Comparison of ENCODE assay signal across 11 cellular contexts in genomic region chr9:121326130-121326838, GRCh38. TPM values are rescaled to one million over a fixed set of nuclear protein-coding genes. Genes with fewer than 3 reads are reported as not detected.
DNase-seq lines count a peak whose midpoint lies in the region; TF ChIP-seq lines count a peak whose summit lies in the region.
"Had no signal": no experiment of that assay in that cellular context is flagged by ENCODE, and none has a peak within 500 bp of the region (broad histone marks: within the 10 kb centered on the region; RNA-seq: fewer than 3 reads in every experiment).

No MANE protein-coding gene starts in this region.

- no peak for TF ChIP-seq CTCF in astrocyte of the spinal cord (IDR thresholded peaks at IDR 0.05; ENCODE audit: low read depth, low read length)
- TF ChIP-seq CTCF in left ventricle myocardium inferior (IDR thresholded peaks at IDR 0.05; ENCODE audit: borderline replicate concordance) = no peak

- H3K36me3 ChIP-seq in left ventricle myocardium inferior = peaks cover 97% of the 10 kb centered on the region

- H3K27ac ChIP-seq in left ventricle myocardium inferior (replicated peaks) = peak overlapping the region; percentile 95

- H3K4me3 ChIP-seq in astrocyte of the spinal cord (ENCODE audit: low read depth, low read length) (no peak overlapping the region), left ventricle myocardium inferior (peak overlapping the region; percentile 34)

- peaks cover 100% of the 10 kb centered on the region for H3K4me1 ChIP-seq in left ventricle myocardium inferior

- in situ Hi-C loops in astrocyte of the spinal cord (cut with HindIII; ENCODE audit: low sequenced_read_pairs) = no loop called here

- intact Hi-C loops in left ventricle myocardium inferior (cut with micrococcal nuclease) = no loop called here

- no peaks in the 10 kb centered on the region for H3K27me3 ChIP-seq in left ventricle myocardium inferior (ENCODE audit: low read depth)

- DNase-seq in C1 segment of cervical spinal cord (lab: John Stamatoyannopoulos, UW) (peak in 11 of 14 donors; percentile 18 to 94 (median 55)), astrocyte of the spinal cord (ENCODE audit: low read depth, low spot score) (peak; percentile 31), left ventricle myocardium inferior (peak; percentile 89), pulmonary artery endothelial cell (ENCODE audit: low read depth, low spot score) (peak; percentile 87), NOMO-1 treated with dmso at 0.1 percent for 144 hours (lab: John Stamatoyannopoulos, UW; ENCODE audit: unreplicated experiment) (no peak), NCI-H69 (lab: John Stamatoyannopoulos, UW) (no peak), DMS53 treated with DMSO at 0.1 percent for 48 hours (lab: John Stamatoyannopoulos, UW; ENCODE audit: unreplicated experiment) (no peak)
- no peak for DNase-seq in activated naive CD4-positive, alpha-beta T cell treated with anti-CD3 and anti-CD28 coated beads, Interleukin-2, amount 50 U/mL, for 16 hours
- DNase-seq: cerebellar nuclear complex, DMS53, occipital lobe had no signal

- H3K9me3 ChIP-seq in left ventricle myocardium inferior (replicated peaks) = no peaks in the 10 kb centered on the region

RNA-seq across cellular contexts. Expression of gene STOM, which starts 43.8 kb away (rescaled TPM):
- total RNA-seq in left ventricle myocardium inferior (165 TPM), pulmonary artery endothelial cell (196 and 284 TPM in 2 replicates)

RNA-seq across cellular contexts. Expression of gene GSN, which starts 58.3 kb away (rescaled TPM):
- 758 TPM for total RNA-seq in left ventricle myocardium inferior
- 395 and 505 TPM in 2 replicates for total RNA-seq in pulmonary artery endothelial cell

Comparison
In these comparisons a context has a peak if more than half of its experiments do, and no peak if none do; other contexts are left out.
1. DNase-seq: peak in C1 segment of cervical spinal cord (11 of 14), astrocyte of the spinal cord (single experiment), left ventricle myocardium inferior (single experiment) and pulmonary artery endothelial cell (single experiment); none in NOMO-1 treated with dmso at 0.1 percent for 144 hours (single experiment), NCI-H69 (single experiment), activated naive CD4-positive, alpha-beta T cell treated with anti-CD3 and anti-CD28 coated beads, Interleukin-2, amount 50 U/mL, for 16 hours (single experiment) and DMS53 treated with DMSO at 0.1 percent for 48 hours (single experiment).